In genomic region chr16:74748042-74748709, GRCh38 we compare ENCODE assay signal across 29 cellular contexts. TPM values are rescaled to one million over a fixed set of nuclear protein-coding genes. Genes with fewer than 3 reads are reported as not detected.
A peak's percentile ranks its signal among the peaks of the same experiment; 100 is the strongest.
DNase-seq lines count a peak whose midpoint lies in the region; ATAC-seq, FAIRE-seq and TF ChIP-seq lines count a peak whose summit lies in the region.
"Had no signal": no experiment of that assay in that cellular context is flagged by ENCODE, and none has a peak within 500 bp of the region (broad histone marks: within the 10 kb centered on the region; RNA-seq: fewer than 3 reads in every experiment).

No MANE protein-coding gene starts in this region.

- peak overlapping the region; percentile 1 for H3K18ac ChIP-seq in neuronal stem cell (ENCODE audit: low read length)

- H3K4me1 ChIP-seq in SJSA1 (replicated peaks) (peaks cover 57% of the 10 kb centered on the region), gastroesophageal sphincter (peaks cover 0 to 12% (median 0%) of the 10 kb centered on the region in 3 donors), neuronal stem cell (ENCODE audit: control insufficient read depth in 2 of 2, insufficient read depth in 1 of 2, low read depth in 1 of 2, low read length in 2 of 2) (peaks cover 2 to 17% of the 10 kb centered on the region in 2 donors), kidney (ENCODE audit: control insufficient read depth in 1 of 2, insufficient read depth in 1 of 2, low read depth in 1 of 2, low read length in 2 of 2) (peaks cover 0 to 2% of the 10 kb centered on the region in 2 donors)
- H3K4me1 ChIP-seq: gastrocnemius medialis, parathyroid adenoma had no signal

- no peak overlapping the region for H2AFZ ChIP-seq in neuronal stem cell (ENCODE audit: low read length)
- H2AFZ ChIP-seq: parathyroid adenoma had no signal

- peak overlapping the region; percentile 32 for H3K23ac ChIP-seq in neuronal stem cell (ENCODE audit: low read depth, low read length, poor library complexity)

- H4K91ac ChIP-seq in neuronal stem cell (ENCODE audit: low read depth, low read length, poor library complexity) = peak overlapping the region; percentile 18

- no peak for FAIRE-seq in kidney (lab: Jason Lieb, UNC)
- FAIRE-seq: endometrium, G401.6, islet of Langerhans, TTC549 had no signal

- no peak for TF ChIP-seq POLR2A in gastroesophageal sphincter (IDR thresholded peaks at IDR 0.05)

- H2AK5ac ChIP-seq in neuronal stem cell (ENCODE audit: low read depth, low read length) = peak overlapping the region; percentile 12

- intact Hi-C loops in kidney (cut with DNase I) = no loop called here

- no peak for TF ChIP-seq CTCF in gastroesophageal sphincter (IDR thresholded peaks at IDR 0.05)
- TF ChIP-seq CTCF in kidney (IDR thresholded peaks at IDR 0.05; ENCODE audit: borderline replicate concordance, extremely low read depth, insufficient read depth) = no peak

- no peak overlapping the region for H4K8ac ChIP-seq in neuronal stem cell (ENCODE audit: low read depth, low read length)

- WGBS in gastroesophageal sphincter (ENCODE audit: low coverage in 1 of 2), 2 donors = 57 to 77% methylated on average over 5 to 6 of the region's 29 CpGs
- no CpG with 5 or more reads among the region's 29 CpGs for WGBS in neuronal stem cell (ENCODE audit: extremely low coverage in 2 of 2, insufficient read length in 2 of 2, insufficient replicate concordance in 1 of 2), 2 donors

- H3K27me3 ChIP-seq in SJSA1 (replicated peaks) (no peaks in the 10 kb centered on the region), gastroesophageal sphincter (peaks cover 13% of the 10 kb centered on the region), neuronal stem cell (ENCODE audit: control insufficient read depth in 3 of 3, insufficient read depth in 3 of 3, low read depth in 1 of 3, low read length in 3 of 3) (peaks cover 0 to 17% (median 0%) of the 10 kb centered on the region in 3 experiments)
- H3K27me3 ChIP-seq: ascending aorta, sigmoid colon, transverse colon had no signal

- ATAC-seq in gastroesophageal sphincter = no peak
- no peak for ATAC-seq in GM21529 (IDR thresholded peaks at IDR 0.05; ENCODE audit: unreplicated experiment)
- ATAC-seq: activated CD4-positive, CD25-positive, alpha-beta regulatory T cell treated with anti-CD3 and anti-CD28 coated beads, Interleukin-2, amount 50 U/mL, for 24 hours; activated CD8-positive, alpha-beta T cell treated with anti-CD3 and anti-CD28 coated beads, Interleukin-2, amount 10 ng/mL, durations not matched to agents 7 days and 5 days; activated naive CD4-positive, alpha-beta T cell treated with anti-CD3 and anti-CD28 coated beads, Interleukin-2, amount 50 U/mL, for 72 hours; gastrocnemius medialis; natural killer cell had no signal

- H3K4me3 ChIP-seq in SJSA1 (no peak overlapping the region), gastroesophageal sphincter (no peak overlapping the region), neuronal stem cell (ENCODE audit: low read length in 2 of 2) (peak overlapping the region in 1 of 2 donors; percentile 8), kidney (ENCODE audit: low read length in 2 of 2) (no peak overlapping the region)
- H3K4me3 ChIP-seq: ascending aorta, gastrocnemius medialis, sigmoid colon, transverse colon had no signal

- DNase-seq in SJSA1 (ENCODE audit: low read depth in 1 of 2, low spot score in 2 of 2) (no peak), neuronal stem cell (ENCODE audit: low spot score) (no peak), superior temporal gyrus (ENCODE audit: extremely low spot score) (peak; percentile 79), kidney (no peak), T-helper 1 cell (no peak)
- no peak for DNase-seq in activated CD4-positive, alpha-beta T cell treated with anti-CD3 and anti-CD28 coated beads, Interleukin-2, amount 50 U/mL, for 4 hours
- DNase-seq: activated CD8-positive, alpha-beta T cell treated with anti-CD3 and anti-CD28 coated beads, Interleukin-2, amount 10 ng/mL, durations not matched to agents 7 days and 5 days; gastrocnemius medialis; HCEC 1CT; natural killer cell; NCI-H1436 treated with DMSO at 0.1 percent for 48 hours; NCI-H446; sigmoid colon; stimulated activated naive CD4-positive, alpha-beta T cell; transverse colon had no signal

- peak overlapping the region; percentile 8 for H2BK15ac ChIP-seq in neuronal stem cell (ENCODE audit: low read length)

- H2BK12ac ChIP-seq in neuronal stem cell (ENCODE audit: low read length) = no peak overlapping the region

- H3K4me2 ChIP-seq in neuronal stem cell (ENCODE audit: insufficient read depth, low read length, poor library complexity, severe bottlenecking) = no peak overlapping the region

- no peaks in the 10 kb centered on the region for H3K79me1 ChIP-seq in neuronal stem cell (ENCODE audit: low read depth, low read length)

- H3K9ac ChIP-seq in neuronal stem cell (ENCODE audit: low read depth, low read length, poor library complexity) (no peak overlapping the region), kidney (ENCODE audit: low read length in 2 of 2) (no peak overlapping the region)
- H3K9ac ChIP-seq: parathyroid adenoma had no signal

- no peaks in the 10 kb centered on the region for H3K9me3 ChIP-seq in SJSA1 (replicated peaks)
- no peaks in the 10 kb centered on the region for H3K9me3 ChIP-seq in gastroesophageal sphincter
- no peaks in the 10 kb centered on the region for H3K9me3 ChIP-seq in neuronal stem cell (replicated peaks in 1 of 2; ENCODE audit: control insufficient read depth in 2 of 2, insufficient read depth in 1 of 2, low read depth in 1 of 2, low read length in 2 of 2)
- H3K9me3 ChIP-seq in kidney (ENCODE audit: control insufficient read depth in 1 of 2, low read length in 2 of 2) = no peaks in the 10 kb centered on the region
- H3K9me3 ChIP-seq: ascending aorta, gastrocnemius medialis, sigmoid colon, transverse colon had no signal

- H3K36me3 ChIP-seq in SJSA1 (no peaks in the 10 kb centered on the region), gastroesophageal sphincter (no peaks in the 10 kb centered on the region), neuronal stem cell (replicated peaks in 1 of 2; ENCODE audit: control insufficient read depth in 2 of 2, insufficient read depth in 2 of 2, low read length in 2 of 2) (no peaks in the 10 kb centered on the region), kidney (ENCODE audit: control insufficient read depth in 1 of 2, insufficient read depth in 2 of 2, low read length in 2 of 2) (no peaks in the 10 kb centered on the region)
- H3K36me3 ChIP-seq: ascending aorta, gastrocnemius medialis, sigmoid colon, transverse colon had no signal

- peak overlapping the region; percentile 18; the same call in 1 of the 2 replicates for H3K27ac ChIP-seq in SJSA1
- peak overlapping the region in 3 of 4 donors; percentile 43 to 53 (median 51) for H3K27ac ChIP-seq in gastroesophageal sphincter
- H3K27ac ChIP-seq in neuronal stem cell (replicated peaks; ENCODE audit: low read length) = no peak overlapping the region
- H3K27ac ChIP-seq in kidney (ENCODE audit: low read depth in 2 of 2, low read length in 2 of 2) = peak overlapping the region in 1 of 2 donors; percentile 13
- H3K27ac ChIP-seq: ascending aorta, gastrocnemius medialis, parathyroid adenoma, transverse colon had no signal

- no peak overlapping the region for H3K4ac ChIP-seq in neuronal stem cell (ENCODE audit: low read length)

- H2BK5ac ChIP-seq in neuronal stem cell (ENCODE audit: low read length) = no peak overlapping the region

- no peak overlapping the region for H3K14ac ChIP-seq in neuronal stem cell (ENCODE audit: low read length)

- TF ChIP-seq EP300 in gastroesophageal sphincter (IDR thresholded peaks at IDR 0.05) = no peak

- H2BK120ac ChIP-seq in neuronal stem cell (ENCODE audit: low read depth, low read length) = no peak overlapping the region

RNA-seq across cellular contexts. Expression of gene FA2H, which starts 26.4 kb away (rescaled TPM):
- total RNA-seq in SJSA1 (2014; rRNA removed; shearing (Covaris generic)) = not detected in 2 replicates
- total RNA-seq in gastroesophageal sphincter (1 to 10 TPM in 1 of 4 donors, under 1 TPM in 2, not detected in 1; 0.27 to 2.2 (median 0.31) TPM), kidney (4.2 TPM)
- polyA plus RNA-seq in neuronal stem cell (2013, experiment 1 of 2) = 0.06 TPM
- polyA plus RNA-seq in neuronal stem cell (2013, experiment 2 of 2) = 0.07 TPM
- polyA plus RNA-seq in kidney (ENCODE audit: insufficient read depth, low read depth, low replicate concordance) = 10.3 TPM
- total RNA-seq: activated CD8-positive, alpha-beta T cell treated with anti-CD3 and anti-CD28 coated beads, Interleukin-2, amount 10 ng/mL, durations not matched to agents 7 days and 5 days; activated naive CD4-positive, alpha-beta T cell treated with anti-CD3 and anti-CD28 coated beads, Interleukin-2, amount 50 U/mL, for 72 hours; activated T-helper 2 cell treated with anti-CD3 and anti-CD28 coated beads, Interferon-gamma antibody, Interleukin-2, Interleukin-4, amounts not matched to agents 10 μg/mL and 5 μg/mL and 100 μg/mL, durations not matched to agents 14 hours and 24 hours and 36 hours; ascending aorta; cardiac septum; RPMI7951 had no signal
- polyA plus RNA-seq: BJ had no signal

RNA-seq across cellular contexts. Expression of gene MLKL, which starts 47.5 kb away (rescaled TPM):
- 4.2 and 6.8 TPM in 2 replicates for total RNA-seq in SJSA1 (2014; rRNA removed; shearing (Covaris generic))
- total RNA-seq in gastroesophageal sphincter = 10 to 100 TPM in 2 of 4 donors, 1 to 10 TPM in 2; 6.4 to 15.5 (median 10.8) TPM
- polyA plus RNA-seq in neuronal stem cell (2013, experiment 1 of 2) = 0.10 TPM
- polyA plus RNA-seq in neuronal stem cell (2013, experiment 2 of 2) = 0.01 TPM
- total RNA-seq in kidney = 19.4 TPM
- polyA plus RNA-seq in kidney (ENCODE audit: insufficient read depth, low read depth, low replicate concordance) = 7.3 TPM
